In the genomic region with DNA sequence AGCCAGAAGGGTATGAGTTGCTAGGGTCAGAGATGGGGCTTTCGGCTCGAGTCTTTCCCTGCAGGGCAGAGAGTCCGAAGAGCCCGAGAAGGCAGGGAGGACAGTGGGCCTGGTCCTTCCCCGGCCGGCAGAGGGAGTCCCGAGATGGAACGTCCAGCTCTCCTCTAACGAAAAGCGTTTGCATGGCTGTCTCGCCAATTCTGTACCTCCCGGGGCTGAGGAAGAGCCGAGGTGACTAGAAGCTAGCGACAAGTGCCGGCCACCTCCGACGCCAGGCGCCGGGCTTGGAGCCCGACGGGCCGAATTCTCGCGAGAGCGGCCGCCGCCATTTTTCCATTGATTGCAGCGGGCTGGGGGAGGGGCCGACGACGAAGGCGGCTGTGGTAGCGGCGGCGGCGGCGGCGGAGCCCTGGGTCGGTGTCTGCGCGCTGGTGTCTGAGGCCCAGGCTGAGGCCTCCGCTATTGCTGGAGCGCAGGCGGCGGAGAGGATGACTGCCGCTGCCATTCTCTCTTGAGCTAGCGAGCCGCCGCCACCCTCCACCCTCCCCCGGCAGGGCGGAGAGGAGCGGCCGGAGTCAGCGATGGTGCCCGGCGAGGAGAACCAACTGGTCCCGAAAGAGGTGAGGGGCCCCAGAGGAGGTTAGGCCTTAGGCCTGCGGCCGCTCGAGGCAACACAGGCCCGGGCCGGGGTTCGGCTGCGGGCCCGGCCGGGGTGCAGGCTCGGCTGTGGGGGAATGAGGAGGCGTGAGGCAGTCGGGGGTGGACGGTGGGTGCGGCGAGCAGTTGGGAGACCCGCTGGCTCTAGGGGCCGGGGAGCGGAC, we compare ENCODE assay signal across 8 cellular contexts. TPM values are rescaled to one million over a fixed set of nuclear protein-coding genes. Genes with fewer than 3 reads are reported as not detected.
DNase-seq lines count a peak whose midpoint lies in the region; ATAC-seq and TF ChIP-seq lines count a peak whose summit lies in the region.

Gene USP47 (plus strand): TSS at position 368 of the 821 bp plus-strand sequence. CDS start 214 bp downstream, at position 582.

- H3K36me3 ChIP-seq in OCI-LY3 (replicated peaks; ENCODE audit: low read depth, low read length) = no peaks in the 10 kb centered on the region

- TF ChIP-seq CTCF in OCI-LY3 (IDR thresholded peaks at IDR 0.05; ENCODE audit: low read depth, low read length) = peak; percentile 48; the same call in 1 of the 2 replicates
- TF ChIP-seq CTCF in epithelial cell of proximal tubule (conservative IDR thresholded peaks at IDR 0.05; ENCODE audit: low read depth, low read length) = peak; percentile 55

- peak within 1 kb of the TSS; percentile 98 for H2AFZ ChIP-seq in OCI-LY3 (ENCODE audit: low read depth, low read length)

- peaks cover 41% of the 10 kb centered on the region for H4K20me1 ChIP-seq in OCI-LY3 (ENCODE audit: insufficient read depth, low read length)

- ATAC-seq in GM21528 (IDR thresholded peaks at IDR 0.05; ENCODE audit: low FRiP score, unreplicated experiment) = peak; percentile 71

- H3K27ac ChIP-seq in OCI-LY3 (ENCODE audit: low read length) = peak within 1 kb of the TSS; percentile 80

- DNase-seq in DMS153 treated with DMSO at 0.1 percent for 48 hours (lab: John Stamatoyannopoulos, UW; ENCODE audit: unreplicated experiment) = peak; percentile 89
- peak; percentile 41 for DNase-seq in HuH-7.5 (ENCODE audit: low spot score)
- peak; percentile 94 for DNase-seq in activated T-cell treated with anti-CD3 and anti-CD28 coated beads for 1 hour (ENCODE audit: low read depth)
- DNase-seq in epithelial cell of proximal tubule (ENCODE audit: low read depth) = no peak
- DNase-seq in mucosa of gallbladder (ENCODE audit: low spot score) = peak; percentile 93
- peak; percentile 83 to 91 for DNase-seq in stimulated activated CD8-positive, alpha-beta memory T cell treated with anti-CD3 and anti-CD28 coated beads, Interleukin-4, amount 100 ng/mL, for 4 hours (ENCODE audit: low read depth in 2 of 2, low spot score in 1 of 2)

- H3K4me2 ChIP-seq in OCI-LY3 (ENCODE audit: low read length) = peak within 1 kb of the TSS; percentile 89

- no peaks in the 10 kb centered on the region for H3K27me3 ChIP-seq in OCI-LY3 (ENCODE audit: low read depth, low read length)

- H3K4me1 ChIP-seq in OCI-LY3 (ENCODE audit: low read length) = peaks cover 32% of the 10 kb centered on the region

- H3K4me3 ChIP-seq in OCI-LY3 (ENCODE audit: low read length) (peak within 1 kb of the TSS; percentile 95), epithelial cell of proximal tubule (ENCODE audit: low read depth, low read length) (peak within 1 kb of the TSS; percentile 65)

- H3K79me2 ChIP-seq in OCI-LY3 (ENCODE audit: low read length) = peaks cover 50% of the 10 kb centered on the region

- peak within 1 kb of the TSS; percentile 93 for H3K9ac ChIP-seq in OCI-LY3 (ENCODE audit: low read length)

- H3K9me3 ChIP-seq in OCI-LY3 (ENCODE audit: insufficient read depth, low read length) = no peaks in the 10 kb centered on the region

RNA-seq across cellular contexts. Expression of gene USP47, which starts in this region (rescaled TPM):
- total RNA-seq in epithelial cell of proximal tubule = 21.3 and 32.6 TPM in 2 replicates
- total RNA-seq in mucosa of gallbladder = 48.5 TPM
